21 cellular contexts compared by ENCODE assay signal in the genomic region with DNA sequence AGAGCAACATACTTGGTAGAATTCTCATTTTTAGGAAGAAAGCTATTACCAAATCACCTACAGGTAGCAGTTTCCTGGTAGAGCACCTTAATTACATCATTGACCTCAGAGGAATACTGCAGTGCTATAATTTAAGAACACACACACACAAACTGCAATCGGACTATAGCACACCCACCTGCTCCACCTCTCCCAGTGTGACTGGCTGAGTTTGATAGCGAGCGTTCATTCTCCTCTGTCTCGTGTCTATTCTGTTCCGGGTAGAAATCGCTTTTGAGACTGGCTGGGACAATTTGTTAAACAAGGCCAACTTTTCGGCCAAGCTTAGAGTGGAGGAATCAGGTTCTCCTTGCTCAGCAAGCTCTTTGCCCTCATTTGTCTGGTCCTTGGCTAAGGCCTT.
"Had no signal": no experiment of that assay in that cellular context is flagged by ENCODE, and none has a peak within 500 bp of the region (broad histone marks: within the 10 kb centered on the region; RNA-seq: fewer than 3 reads in every experiment).

No MANE protein-coding gene starts in this region.

- H3K4me1 Mint-ChIP-seq: naive B cell, T-helper 17 cell had no signal

- H3K9me3 Mint-ChIP-seq: activated CD4-positive, alpha-beta memory T cell treated with anti-CD3 and anti-CD28 coated beads for 36 hours; activated naive CD8-positive, alpha-beta T cell treated with anti-CD3 and anti-CD28 coated beads for 36 hours; immature natural killer cell; naive B cell; neural progenitor cell; stimulated activated naive CD8-positive, alpha-beta T cell treated with anti-CD3 and anti-CD28 coated beads, Interleukin-15, Interleukin-2, amounts not matched to agents 100 ng/mL and 50 ng/mL, for 24 hours had no signal

- H3K36me3 Mint-ChIP-seq: naive B cell had no signal

- H3K27ac ChIP-seq: hepatocyte, left lung, neural progenitor cell, prostate gland, skin epidermis, tibial nerve had no signal

- DNase-seq: activated CD4-positive, alpha-beta memory T cell treated with anti-CD3 and anti-CD28 coated beads for 36 hours; activated CD4-positive, alpha-beta T cell treated with anti-CD3 and anti-CD28 coated beads for 48 hours; activated naive CD4-positive, alpha-beta T cell treated with Interleukin-2 at 50 U/mL for 16 hours; activated naive CD8-positive, alpha-beta T cell treated with anti-CD3 and anti-CD28 coated beads for 36 hours; activated T-cell treated with anti-CD3 and anti-CD28 coated beads, Interleukin-2, amount 50 U/mL, for 48 hours; cortex of kidney; foreskin fibroblast; immature natural killer cell; left lung; naive B cell; stimulated activated CD4-positive, alpha-beta T cell treated with anti-CD3 and anti-CD28 coated beads, Interleukin-1b, Interleukin-23, amount 100 ng/mL, for 48 hours; SW 1271; T-helper 17 cell had no signal

- H3K27me3 Mint-ChIP-seq: activated CD4-positive, alpha-beta memory T cell treated with anti-CD3 and anti-CD28 coated beads for 36 hours; activated naive CD8-positive, alpha-beta T cell treated with anti-CD3 and anti-CD28 coated beads for 36 hours; naive B cell; stimulated activated naive CD8-positive, alpha-beta T cell treated with anti-CD3 and anti-CD28 coated beads, Interleukin-15, Interleukin-2, amounts not matched to agents 100 ng/mL and 50 ng/mL, for 24 hours; T-helper 17 cell had no signal

- H3K4me3 Mint-ChIP-seq: activated CD4-positive, alpha-beta memory T cell treated with anti-CD3 and anti-CD28 coated beads for 36 hours; activated naive CD8-positive, alpha-beta T cell treated with anti-CD3 and anti-CD28 coated beads for 36 hours; immature natural killer cell; naive B cell; neural progenitor cell; stimulated activated naive CD8-positive, alpha-beta T cell treated with anti-CD3 and anti-CD28 coated beads, Interleukin-15, Interleukin-2, amounts not matched to agents 100 ng/mL and 50 ng/mL, for 24 hours; T-helper 17 cell had no signal

- H3K4me1 ChIP-seq: breast epithelium, left lung, neural progenitor cell had no signal

- H3K9me3 ChIP-seq: breast epithelium, left lung, prostate gland, tibial nerve had no signal

- H3K27ac Mint-ChIP-seq: activated CD4-positive, alpha-beta memory T cell treated with anti-CD3 and anti-CD28 coated beads for 36 hours; activated naive CD8-positive, alpha-beta T cell treated with anti-CD3 and anti-CD28 coated beads for 36 hours; immature natural killer cell; naive B cell; stimulated activated naive CD8-positive, alpha-beta T cell treated with anti-CD3 and anti-CD28 coated beads, Interleukin-15, Interleukin-2, amounts not matched to agents 100 ng/mL and 50 ng/mL, for 24 hours; T-helper 17 cell had no signal

- H3K36me3 ChIP-seq: neural progenitor cell, prostate gland had no signal

- H3K27me3 ChIP-seq: breast epithelium, hepatocyte, left lung, neural progenitor cell, tibial nerve had no signal

- H3K4me3 ChIP-seq: breast epithelium, hepatocyte, left lung, neural progenitor cell, prostate gland, skin epidermis, tibial nerve had no signal

- ATAC-seq: left lung, right cardiac atrium, T-helper 17 cell had no signal

- H3K9ac ChIP-seq: neural progenitor cell had no signal
